In the genomic region with DNA sequence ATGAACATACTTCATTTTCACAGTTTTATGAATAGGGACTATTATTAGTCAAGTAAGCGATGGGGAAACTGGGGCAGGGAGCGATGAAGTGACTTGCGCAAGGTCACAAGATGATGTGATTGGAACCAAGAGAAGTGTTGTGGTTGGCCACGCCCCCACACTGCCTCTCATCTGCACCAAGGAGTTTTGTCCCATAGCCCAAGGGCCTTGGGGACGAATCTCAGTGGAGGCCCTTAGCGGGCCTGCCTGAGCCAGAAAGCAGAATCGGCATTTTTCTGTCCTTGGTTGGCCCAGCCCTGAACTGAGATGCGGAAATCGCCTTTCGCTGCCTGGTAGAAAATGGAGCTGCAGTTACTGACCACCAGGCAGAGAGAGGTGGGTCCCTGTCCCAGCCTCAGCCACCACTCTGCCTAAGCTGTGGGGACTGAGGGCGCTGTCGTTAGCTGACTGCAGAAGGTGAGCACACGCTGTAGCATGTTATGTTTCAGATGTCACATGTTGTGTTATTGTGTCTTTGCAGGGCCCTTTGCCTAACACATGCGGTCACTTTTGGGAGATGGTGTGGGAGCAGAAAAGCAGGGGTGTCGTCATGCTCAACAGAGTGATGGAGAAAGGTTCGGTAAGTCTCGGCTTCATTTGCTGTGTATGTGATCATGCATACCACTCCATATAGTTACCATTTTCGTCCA, we compare ENCODE assay signal across 1 cellular context.
TF ChIP-seq lines count a peak whose summit lies in the region.

No MANE protein-coding gene starts in this region.

TF ChIP-seq in SK-N-SH treated with all-trans-retinoic acid at 6 μM for 48 hours, 23 proteins besides CTCF, POLR2A, EP300 and RAD21 (continued from another document):
- no peak for TF ChIP-seq TSHZ2 (CRISPR knock-in tag; IDR thresholded peaks at IDR 0.05)
